ENCODE assay signal across 1 cellular context in the genomic region with DNA sequence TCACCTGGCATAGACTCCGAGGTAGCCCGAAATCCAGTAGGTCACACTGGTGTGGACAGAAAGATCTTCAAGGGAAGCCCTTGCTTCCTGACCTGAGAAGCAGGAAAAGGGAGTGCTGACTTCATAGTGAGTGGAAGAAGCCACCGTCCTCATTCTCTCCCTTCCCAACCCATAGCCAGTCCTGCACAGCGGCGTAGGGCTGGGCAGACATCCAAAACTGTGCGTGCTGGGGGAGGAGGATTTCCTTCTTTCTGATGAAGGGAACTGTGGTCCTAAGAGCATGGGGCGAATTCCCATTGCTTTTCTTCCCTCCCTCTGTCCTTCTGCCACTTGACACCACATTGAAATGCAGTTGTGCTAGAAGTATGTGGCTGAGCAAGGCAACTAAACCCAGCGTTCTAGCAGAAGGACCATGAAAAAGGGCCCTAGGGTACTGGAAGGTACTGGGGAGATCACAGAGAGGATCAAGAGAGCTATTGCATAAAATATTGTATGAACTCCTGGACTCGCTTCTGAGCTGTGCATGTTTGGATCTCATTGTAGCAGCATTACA.
TF ChIP-seq lines count a peak whose summit lies in the region.

No MANE protein-coding gene starts in this region.

TF ChIP-seq in IMR-90, 13 proteins besides CTCF, POLR2A, EP300 and RAD21 (continued from another document):
- TF ChIP-seq CEBPB (IDR thresholded peaks at IDR 0.05; ENCODE audit: low read depth, low read length) (no peak), RCOR1 (IDR thresholded peaks at IDR 0.05; ENCODE audit: insufficient replicate concordance, low read length) (no peak), MAFK (IDR thresholded peaks at IDR 0.05; ENCODE audit: low read depth, low read length) (no peak)
TF ChIP-seq in IMR-90: peak in this region for 0.
